Comparison of ENCODE assay signal across 8 cellular contexts in genomic region chr9:91101598-91102168, GRCh38.
DNase-seq lines count a peak whose midpoint lies in the region; FAIRE-seq and TF ChIP-seq lines count a peak whose summit lies in the region.

No MANE protein-coding gene starts in this region.

- peak overlapping the region; percentile 62 for H3K27ac Mint-ChIP-seq in activated naive CD8-positive, alpha-beta T cell treated with anti-CD3 and anti-CD28 coated beads for 36 hours
- H3K27ac Mint-ChIP-seq in HFFc6: no peak overlapping the region

- in situ Hi-C loops in ACHN (cut with HindIII; ENCODE audit: low pct_ligation_motif_present, low pct_unique_long_range_greater_than_20kb, low sequenced_read_pairs): no loop called here

- H3K9me3 Mint-ChIP-seq in activated naive CD8-positive, alpha-beta T cell treated with anti-CD3 and anti-CD28 coated beads for 36 hours: no peaks in the 10 kb centered on the region
- no peaks in the 10 kb centered on the region for H3K9me3 Mint-ChIP-seq in HFFc6

- DNase-seq in GM10248 (ENCODE audit: extremely low spot score) (peak; percentile 37), SW480 (ENCODE audit: low spot score) (peak; percentile 93), HFFc6 (no peak), ACHN (no peak), LoVo (ENCODE audit: low spot score) (no peak), RCC 7860 (ENCODE audit: low spot score) (no peak)
- peak; percentile 87 for DNase-seq in activated naive CD8-positive, alpha-beta T cell treated with anti-CD3 and anti-CD28 coated beads for 36 hours
- peak; percentile 79 to 86 for DNase-seq in stimulated activated CD4-positive, alpha-beta T cell treated with anti-CD3 and anti-CD28 coated beads, Interleukin-15, amount 100 ng/mL, for 48 hours (ENCODE audit: low read depth in 2 of 2)

- peaks cover 2% of the 10 kb centered on the region for H3K36me3 Mint-ChIP-seq in activated naive CD8-positive, alpha-beta T cell treated with anti-CD3 and anti-CD28 coated beads for 36 hours
- H3K36me3 Mint-ChIP-seq in HFFc6 (ENCODE audit: low read depth): peaks cover 5% of the 10 kb centered on the region; the same call in 1 of the 2 replicates

- CTCF ChIA-PET in GM10248 (lab: Yijun Ruan, JAX): interaction anchor here (0.8 to 0.9 kb wide), 2 partner anchors 11 to 12 kb away, joined by 3 read pairs; no protein-coding TSS in a partner anchor

- peak overlapping the region; percentile 30 for H3K4me3 Mint-ChIP-seq in activated naive CD8-positive, alpha-beta T cell treated with anti-CD3 and anti-CD28 coated beads for 36 hours
- no peak overlapping the region for H3K4me3 Mint-ChIP-seq in HFFc6

- H3K4me1 Mint-ChIP-seq in activated naive CD8-positive, alpha-beta T cell treated with anti-CD3 and anti-CD28 coated beads for 36 hours: peaks cover 42% of the 10 kb centered on the region
- peaks cover 36% of the 10 kb centered on the region for H3K4me1 Mint-ChIP-seq in HFFc6 (ENCODE audit: low read depth)

- peaks cover 29% of the 10 kb centered on the region for H3K27me3 Mint-ChIP-seq in activated naive CD8-positive, alpha-beta T cell treated with anti-CD3 and anti-CD28 coated beads for 36 hours
- peaks cover 11% of the 10 kb centered on the region for H3K27me3 Mint-ChIP-seq in HFFc6 (ENCODE audit: insufficient read depth)

- FAIRE-seq in RCC 7860 (lab: Jason Lieb, UNC): no peak

- POLR2A ChIA-PET in GM10248 (lab: Yijun Ruan, JAX): no interaction called here

- no peak for TF ChIP-seq CTCF in GM10248 (IDR thresholded peaks at IDR 0.05; ENCODE audit: control extremely low read depth, extremely low read depth, low read depth, missing control alignments)
- no peak for TF ChIP-seq CTCF in HFFc6 (IDR thresholded peaks at IDR 0.05)

Comparison
In these comparisons a context has a peak if more than half of its experiments do, and no peak if none do; other contexts are left out.
1. DNase-seq: peak in GM10248 (single experiment), SW480 (single experiment), activated naive CD8-positive, alpha-beta T cell treated with anti-CD3 and anti-CD28 coated beads for 36 hours (single experiment) and stimulated activated CD4-positive, alpha-beta T cell treated with anti-CD3 and anti-CD28 coated beads, Interleukin-15, amount 100 ng/mL, for 48 hours (2 of 2); none in HFFc6 (single experiment), ACHN (single experiment), LoVo (single experiment) and RCC 7860 (single experiment).